1 cellular context compared by ENCODE assay signal in genomic region chr1:237677979-237678378, GRCh38.
TF ChIP-seq lines count a peak whose summit lies in the region.

No MANE protein-coding gene starts in this region.

TF ChIP-seq in GM23338, 12 proteins besides CTCF, POLR2A, EP300 and RAD21:
- TF ChIP-seq ZNF462 (CRISPR knock-in tag; IDR thresholded peaks at IDR 0.05) (no peak), ZNF114 (CRISPR knock-in tag; IDR thresholded peaks at IDR 0.05) (no peak), POLR2AphosphoS5 (IDR thresholded peaks at IDR 0.05; ENCODE audit: low read depth) (no peak)
